ENCODE assay signal across 13 cellular contexts in the genomic region with DNA sequence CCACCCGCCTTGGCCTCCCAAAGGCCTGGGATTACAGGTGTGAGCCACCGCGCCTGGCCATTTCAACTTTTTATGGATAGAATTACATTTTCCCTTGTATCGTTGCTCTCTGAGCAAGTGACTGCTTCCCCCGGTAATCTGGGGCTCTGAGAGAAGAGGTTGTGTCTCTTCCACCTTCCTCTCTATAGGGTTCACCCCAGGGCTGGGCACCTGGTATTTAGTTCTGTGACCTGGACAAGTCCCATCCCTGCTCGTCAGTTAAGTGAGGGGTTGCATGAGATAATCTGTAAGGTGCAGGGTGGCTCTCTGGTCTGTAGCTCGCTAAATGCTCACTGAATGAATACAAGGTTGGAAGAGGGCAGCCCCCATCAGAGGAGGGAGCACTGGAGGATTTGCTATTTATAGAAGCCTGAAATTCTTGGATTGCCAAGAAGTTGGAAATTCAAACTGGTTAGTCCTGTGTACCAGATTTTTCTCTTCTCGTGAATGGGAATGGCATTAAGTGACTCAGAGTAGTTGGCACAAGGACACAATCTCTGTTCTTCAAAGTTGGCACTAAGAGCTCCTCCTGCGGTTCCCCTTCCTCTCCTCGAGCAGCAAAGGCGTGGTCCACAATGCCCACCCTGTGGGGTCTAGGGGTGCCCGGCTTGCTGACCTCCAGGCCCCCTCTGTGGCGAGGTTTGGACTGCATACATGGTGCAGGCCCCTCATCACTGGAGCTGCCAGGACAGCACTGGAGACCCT.
A peak's percentile ranks its signal among the peaks of the same experiment; 100 is the strongest.
DNase-seq lines count a peak whose midpoint lies in the region; ATAC-seq, FAIRE-seq and TF ChIP-seq lines count a peak whose summit lies in the region.
"Had no signal": no experiment of that assay in that cellular context is flagged by ENCODE, and none has a peak within 500 bp of the region (broad histone marks: within the 10 kb centered on the region; RNA-seq: fewer than 3 reads in every experiment).

No MANE protein-coding gene starts in this region.

- peak overlapping the region; percentile 76 for H3K9ac ChIP-seq in PC-3 (ENCODE audit: low read length)
- H3K9ac ChIP-seq in H1 (replicated peaks in 1 of 4; ENCODE audit: extremely low read depth in 1 of 4, low read depth in 3 of 4, low read length in 3 of 4): no peak overlapping the region

- H3K27ac Mint-ChIP-seq in osteocyte (ENCODE audit: unreplicated experiment): peak overlapping the region; percentile 84

- no peaks in the 10 kb centered on the region for H3K9me2 ChIP-seq in PC-3 (replicated peaks; ENCODE audit: low read length)

- H2AFZ ChIP-seq in PC-3 (ENCODE audit: low read length) (no peak overlapping the region), H1 (ENCODE audit: low read length) (no peak overlapping the region)

- no peaks in the 10 kb centered on the region for H4K20me1 ChIP-seq in PC-3 (ENCODE audit: low read length)
- H4K20me1 ChIP-seq in H1 (replicated peaks in 1 of 2; ENCODE audit: control insufficient read depth in 1 of 2, insufficient read depth in 2 of 2, low read length in 2 of 2): no peaks in the 10 kb centered on the region

- DNase-seq in DMS79 (lab: John Stamatoyannopoulos, UW) (peak; percentile 82), PC-3 (peak; percentile 96), H1 (ENCODE audit: low read depth in 1 of 2, low spot score in 2 of 2) (no peak), osteocyte (ENCODE audit: extremely low spot score, unreplicated experiment) (no peak), NCI-H69 (lab: John Stamatoyannopoulos, UW) (no peak), NOMO-1 (lab: John Stamatoyannopoulos, UW; ENCODE audit: unreplicated experiment in 2 of 2) (no peak), left ventricle myocardium inferior (no peak)
- DNase-seq in activated T-cell treated with anti-CD3 and anti-CD28 coated beads, Interleukin-2, amount 50 U/mL, for 48 hours: no peak
- DNase-seq: activated CD8-positive, alpha-beta memory T cell treated with anti-CD3 and anti-CD28 coated beads, Interleukin-2, amount 50 U/mL, for 48 hours; DND-41; heart left ventricle; Karpas-422; NCI-H2171 had no signal

- H3K23ac ChIP-seq in H1 (ENCODE audit: insufficient read length): no peak overlapping the region

- H3K4me1 ChIP-seq in PC-3 (ENCODE audit: insufficient read depth, low read length) (peaks cover 59% of the 10 kb centered on the region), H1 (replicated peaks in 1 of 4; ENCODE audit: control insufficient read depth in 3 of 4, insufficient read depth in 4 of 4, low read length in 3 of 4) (peaks cover 3 to 19% (median 12%) of the 10 kb centered on the region in 4 experiments; a peak in 6 of 7 replicates), left ventricle myocardium inferior (peaks cover 3% of the 10 kb centered on the region)

- H3K4me3 Mint-ChIP-seq in osteocyte (ENCODE audit: unreplicated experiment): no peak overlapping the region

- H3K9me3 ChIP-seq in PC-3 (ENCODE audit: low read length) (no peaks in the 10 kb centered on the region), H1 (ENCODE audit: insufficient read depth in 2 of 2, low read depth in 1 of 2, low read length in 1 of 2) (no peaks in the 10 kb centered on the region), left ventricle myocardium inferior (replicated peaks) (peaks cover 2% of the 10 kb centered on the region)
- H3K9me3 ChIP-seq: heart left ventricle had no signal

- no peak overlapping the region for H4K8ac ChIP-seq in H1 (ENCODE audit: extremely low read depth, insufficient read depth, low read length)

- H3K36me3 Mint-ChIP-seq in osteocyte (ENCODE audit: unreplicated experiment): no peaks in the 10 kb centered on the region

- no peak for FAIRE-seq in H1 (lab: Jason Lieb, UNC)

- no peak overlapping the region for H2BK12ac ChIP-seq in H1 (ENCODE audit: low read depth, low read length)

- 0 out of 2 replicates have a peak overlapping the region, but pooled peaks have one; percentile 24 for H3K18ac ChIP-seq in H1 (ENCODE audit: extremely low read depth, low read length)

- CTCF ChIA-PET in PC-3 (lab: Charles Lee) (interaction anchor here (0.7 to 1.7 kb wide), 4 partner anchors 20 to 135 kb away, joined by 3 to 9 read pairs (median 4); a partner anchor contains a TSS), H1 (lab: Charles Lee; ENCODE audit: partially characterized antibody) (interaction anchor here (1.0 to 1.5 kb wide), 7 partner anchors 12 to 144 kb away, joined by 3 to 6 read pairs (median 3); no protein-coding TSS in a partner anchor)

- no peaks in the 10 kb centered on the region for H3K36me3 ChIP-seq in PC-3 (ENCODE audit: low read depth, low read length)
- no peaks in the 10 kb centered on the region for H3K36me3 ChIP-seq in H1 (ENCODE audit: control insufficient read depth in 2 of 4, insufficient read depth in 4 of 4, low read length in 3 of 4)
- H3K36me3 ChIP-seq in left ventricle myocardium inferior: no peaks in the 10 kb centered on the region
- H3K36me3 ChIP-seq: heart left ventricle had no signal

- H3K23me2 ChIP-seq in H1 (ENCODE audit: low read depth, low read length): no peaks in the 10 kb centered on the region; the same call in 1 of the 2 replicates

- no peaks in the 10 kb centered on the region for H3K27me3 Mint-ChIP-seq in osteocyte (ENCODE audit: unreplicated experiment)

- intact Hi-C loops in PC-3 (cut with micrococcal nuclease): loop anchor here (2.0 kb wide), 2 partner anchors 56 to 68 kb away; a partner anchor contains a TSS
- intact Hi-C loops in left ventricle myocardium inferior (cut with micrococcal nuclease): no loop called here

- TF ChIP-seq EP300 in H1 (IDR thresholded peaks at IDR 0.05; ENCODE audit: borderline replicate concordance in 1 of 2, low read depth in 2 of 2, low read length in 2 of 2): no peak

- no peak overlapping the region for H2AK5ac ChIP-seq in H1 (ENCODE audit: low read depth, low read length)

- TF ChIP-seq CTCF in PC-3 (conservative IDR thresholded peaks at IDR 0.05; ENCODE audit: low read depth, low read length) (no peak), H1 (IDR thresholded peaks at IDR 0.05; ENCODE audit: control extremely low read depth in 1 of 3, insufficient read depth in 1 of 3, low read depth in 1 of 3, low read length in 3 of 3) (no peak), osteocyte (IDR thresholded peaks at IDR 0.05) (no peak), left ventricle myocardium inferior (IDR thresholded peaks at IDR 0.05; ENCODE audit: borderline replicate concordance) (no peak)

- no peak overlapping the region for H3K4ac ChIP-seq in H1 (replicated peaks; ENCODE audit: insufficient read length, low read depth, low read length)

- H3K4me2 ChIP-seq in PC-3 (ENCODE audit: low read length) (peak overlapping the region; percentile 82), H1 (ENCODE audit: insufficient read depth in 1 of 2, low read depth in 2 of 2, low read length in 2 of 2) (no peak overlapping the region)

- 85% methylated on average over 13 of the region's 13 CpGs; no CpG with 5 or more reads in 1 of the 2 experiments for WGBS in H1 (ENCODE audit: extremely low coverage in 1 of 2, insufficient coverage in 1 of 2, insufficient read length in 1 of 2, insufficient replicate concordance in 2 of 2, low coverage in 1 of 2, low lambda C conversion rate in 2 of 2, missing lambda C conversion rate in 1 of 2), 2 experiments

- no peak overlapping the region for H3K14ac ChIP-seq in H1 (ENCODE audit: insufficient read length)

- H2BK120ac ChIP-seq in H1 (replicated peaks; ENCODE audit: low read depth, low read length): no peak overlapping the region

- peaks cover 2% of the 10 kb centered on the region for H3F3A ChIP-seq in PC-3 (ENCODE audit: low read length, unreplicated experiment)

- H3K4me3 ChIP-seq in PC-3 (ENCODE audit: low read length): peak overlapping the region; percentile 55
- no peak overlapping the region for H3K4me3 ChIP-seq in H1 (ENCODE audit: extremely low read depth in 1 of 4, insufficient read depth in 2 of 4, low read depth in 3 of 4, low read length in 4 of 4)
- no peak overlapping the region for H3K4me3 ChIP-seq in left ventricle myocardium inferior
- H3K4me3 ChIP-seq: heart left ventricle had no signal

- H2BK15ac ChIP-seq in H1 (ENCODE audit: low read length): no peak overlapping the region

- TF ChIP-seq RAD21 in H1 (IDR thresholded peaks at IDR 0.05 in 1 of 2, conservative IDR thresholded peaks at IDR 0.05 in 1 of 2; ENCODE audit: low read depth in 2 of 2, low read length in 2 of 2): no peak

- H4K5ac ChIP-seq in H1 (ENCODE audit: insufficient read length, low read depth, low read length): no peak overlapping the region

- no TSS peak for BruUV-seq in PC-3 (replicated peaks; lab: Mats Ljungman, UMichigan)

- no peak overlapping the region for H3K56ac ChIP-seq in H1 (replicated peaks; ENCODE audit: insufficient read length, low read depth, low read length)

- no peaks in the 10 kb centered on the region for H3K27me3 ChIP-seq in PC-3 (ENCODE audit: low read length)
- H3K27me3 ChIP-seq in H1 (replicated peaks in 1 of 4; ENCODE audit: control insufficient read depth in 3 of 4, extremely low read depth in 1 of 4, insufficient read depth in 3 of 4, low read length in 3 of 4): no peaks in the 10 kb centered on the region
- H3K27me3 ChIP-seq in left ventricle myocardium inferior (ENCODE audit: low read depth): no peaks in the 10 kb centered on the region
- H3K27me3 ChIP-seq: heart left ventricle had no signal

- H3K79me1 ChIP-seq in H1 (ENCODE audit: low read depth, low read length): no peaks in the 10 kb centered on the region; the same call in 1 of the 2 replicates

- no peak overlapping the region for H2BK5ac ChIP-seq in H1 (ENCODE audit: low read depth, low read length)

- ATAC-seq in PC-3: peak; percentile 52

- no peaks in the 10 kb centered on the region for H3K79me2 ChIP-seq in PC-3 (ENCODE audit: low read length)
- no peaks in the 10 kb centered on the region for H3K79me2 ChIP-seq in H1 (ENCODE audit: control insufficient read depth in 1 of 2, insufficient read depth in 2 of 2, low read length in 2 of 2)

- no peak overlapping the region for H4K91ac ChIP-seq in H1 (replicated peaks; ENCODE audit: insufficient read length, low read length)

- no peaks in the 10 kb centered on the region for H3K9me3 Mint-ChIP-seq in osteocyte (ENCODE audit: unreplicated experiment)

- POLR2A ChIA-PET in PC-3 (lab: Charles Lee; ENCODE audit: unreplicated experiment): interaction anchor here (1.4 kb wide), 1 partner anchor 133 kb away, joined by 5 read pairs; no protein-coding TSS in a partner anchor
- POLR2A ChIA-PET in H1 (lab: Charles Lee; ENCODE audit: partially characterized antibody): interaction anchor here (1.0 to 1.2 kb wide), 2 partner anchors 9 to 28 kb away, joined by 3 to 4 read pairs; no protein-coding TSS in a partner anchor

- no peak overlapping the region for H2BK20ac ChIP-seq in H1 (ENCODE audit: low read length)

- no peak for TF ChIP-seq POLR2A in H1 (IDR thresholded peaks at IDR 0.05; ENCODE audit: control extremely low read depth in 1 of 2, low read depth in 2 of 2, low read length in 2 of 2)

- peak overlapping the region; percentile 97 for H3K27ac ChIP-seq in PC-3 (ENCODE audit: low read length)
- no peak overlapping the region for H3K27ac ChIP-seq in H1 (ENCODE audit: low read depth, low read length)
- no peak overlapping the region for H3K27ac ChIP-seq in left ventricle myocardium inferior (replicated peaks)
- H3K27ac ChIP-seq: heart left ventricle had no signal

- peaks cover 51% of the 10 kb centered on the region for H3K4me1 Mint-ChIP-seq in osteocyte (ENCODE audit: unreplicated experiment)

TF ChIP-seq in H1, 55 proteins besides CTCF, POLR2A, EP300 and RAD21 (continues in another document):
- no peak for TF ChIP-seq TEAD4 (IDR thresholded peaks at IDR 0.05; ENCODE audit: low read depth, low read length)
- TF ChIP-seq POU5F1 (IDR thresholded peaks at IDR 0.05; ENCODE audit: low read depth, low read length): no peak

Comparison
In these comparisons a context has a peak if more than half of its experiments do, and no peak if none do; other contexts are left out.
1. DNase-seq: peak in DMS79 (single experiment) and PC-3 (single experiment); none in H1 (0 of 2), osteocyte (single experiment), activated T-cell treated with anti-CD3 and anti-CD28 coated beads, Interleukin-2, amount 50 U/mL, for 48 hours (0 of 2), NCI-H69 (single experiment), NOMO-1 (0 of 2) and left ventricle myocardium inferior (single experiment).